In the genomic region with DNA sequence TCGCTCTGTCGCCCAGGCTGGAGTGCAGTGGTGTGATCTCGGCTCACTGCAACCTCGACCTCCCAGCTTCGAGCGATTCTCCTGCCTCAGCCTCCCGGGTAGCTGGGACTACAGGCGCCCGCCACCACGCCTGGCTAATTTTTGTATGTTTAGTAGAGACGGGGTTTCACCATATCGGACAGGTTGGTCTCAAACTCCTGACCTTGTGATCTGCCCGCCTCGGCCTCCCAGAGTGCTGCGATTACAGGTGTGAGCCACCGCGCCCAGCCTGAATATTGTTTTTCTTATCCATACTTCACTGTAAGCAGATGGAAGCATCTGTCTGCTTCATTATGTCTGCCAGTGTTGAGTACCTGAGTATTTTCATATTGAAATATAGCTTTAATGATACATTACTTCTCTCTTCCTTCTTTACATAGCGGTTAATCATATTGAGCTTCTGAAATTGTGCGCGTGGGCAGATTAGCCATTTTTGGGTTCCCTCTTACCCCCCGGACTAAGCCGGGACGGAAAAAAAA, we compare ENCODE assay signal across 8 cellular contexts. TPM values are rescaled to one million over a fixed set of nuclear protein-coding genes. Genes with fewer than 3 reads are reported as not detected.
A peak's percentile ranks its signal among the peaks of the same experiment; 100 is the strongest.
DNase-seq lines count a peak whose midpoint lies in the region; ATAC-seq and TF ChIP-seq lines count a peak whose summit lies in the region.
"Not testable (repeated sequence)": the region's sequence is repeated elsewhere in the genome, so short reads cannot be mapped to it uniquely, and the experiment has no call there.

No MANE protein-coding gene starts in this region.

- not testable (repeated sequence) for DNase-seq in GM12865 (ENCODE audit: low read depth); activated B cell treated with CpG ODN at 0.5 μM for 24 hours; body of pancreas; fibroblast of pulmonary artery (ENCODE audit: low read depth); lung (ENCODE audit: low spot score); vagina (ENCODE audit: extremely low spot score in 2 of 2)

- H3K27me3 Mint-ChIP-seq in activated B cell treated with CpG ODN at 0.5 μM for 24 hours = not testable (repeated sequence)

- ATAC-seq in activated B cell treated with CpG ODN at 0.5 μM for 24 hours (ENCODE audit: low read depth); body of pancreas; lung (ENCODE audit: insufficient read depth, low FRiP score): not testable (repeated sequence)

- H3K27me3 ChIP-seq in Loucy (ENCODE audit: insufficient read depth, low read length, poor library complexity, severe bottlenecking); body of pancreas; lung (ENCODE audit: control insufficient read depth, insufficient read depth); rectal smooth muscle tissue (ENCODE audit: control insufficient read depth, insufficient read depth, low read length); vagina: not testable (repeated sequence)

- not testable (repeated sequence) for H3K36me3 ChIP-seq in Loucy (ENCODE audit: insufficient read depth, low read length); body of pancreas (replicated peaks in 1 of 2; ENCODE audit: insufficient read depth in 1 of 2, low read depth in 2 of 2); lung (ENCODE audit: control insufficient read depth in 2 of 2, insufficient read depth in 2 of 2, low read length in 2 of 2); rectal smooth muscle tissue (ENCODE audit: control insufficient read depth, insufficient read depth, low read length); vagina

- H3K4me1 Mint-ChIP-seq in activated B cell treated with CpG ODN at 0.5 μM for 24 hours = peaks cover 22% of the 10 kb centered on the region

- intact Hi-C loops in activated B cell treated with CpG ODN at 0.5 μM for 24 hours (cut with micrococcal nuclease) (loop anchor here (1.0 to 10.0 kb wide), 4 partner anchors 304 to 1594 kb away; partner anchors contain the start of genes SMPD3, ST3GAL2, VPS4A and ZFP90), body of pancreas (cut with DNase I) (loop anchor here (10.0 kb wide), 1 partner anchor 282 kb away; no protein-coding TSS in a partner anchor), vagina (cut with DNase I) (loop anchor here (10.0 kb wide), 1 partner anchor 318 kb away; no protein-coding TSS in a partner anchor)

- H3K79me2 ChIP-seq in Loucy (ENCODE audit: insufficient read depth, low read length) = not testable (repeated sequence)

- not testable (repeated sequence) for H3K4me1 ChIP-seq in Loucy (ENCODE audit: insufficient read depth, low read length, poor library complexity, severe bottlenecking); body of pancreas; lung (ENCODE audit: control insufficient read depth in 2 of 2, insufficient read depth in 2 of 2, low read length in 2 of 2); rectal smooth muscle tissue (ENCODE audit: control insufficient read depth, insufficient read depth, low read length); vagina

- H3K9me3 ChIP-seq in Loucy (ENCODE audit: insufficient read depth, low read depth, low read length); body of pancreas; lung (ENCODE audit: control insufficient read depth in 2 of 2, insufficient read depth in 1 of 2, low read length in 1 of 2); vagina: not testable (repeated sequence)

- H3K27ac ChIP-seq in body of pancreas (peak overlapping the region in 3 of 4 donors; percentile 43 to 77 (median 71)), lung (ENCODE audit: low read depth in 1 of 2, low read length in 1 of 2) (peak overlapping the region; percentile 91 to 95), rectal smooth muscle tissue (ENCODE audit: low read depth, low read length) (peak overlapping the region; percentile 73), vagina (peak overlapping the region; percentile 73)

- not testable (repeated sequence) for H3K9me2 ChIP-seq in Loucy (replicated peaks; ENCODE audit: low read depth, low read length)

- H3K27ac Mint-ChIP-seq in activated B cell treated with CpG ODN at 0.5 μM for 24 hours = peak overlapping the region; percentile 91

- peak overlapping the region; percentile 77 for H3K9ac ChIP-seq in Loucy (ENCODE audit: low read depth, low read length, poor library complexity, severe bottlenecking)
- peak overlapping the region; percentile 40 for H3K9ac ChIP-seq in rectal smooth muscle tissue (ENCODE audit: low read length)

- peak overlapping the region; percentile 65 for H3K4me3 ChIP-seq in GM12865 (ENCODE audit: low read depth, low read length)
- H3K4me3 ChIP-seq in Loucy (ENCODE audit: low read length, poor library complexity, severe bottlenecking) = peak overlapping the region; percentile 77
- peak overlapping the region; percentile 67 to 81 for H3K4me3 ChIP-seq in body of pancreas
- H3K4me3 ChIP-seq in fibroblast of pulmonary artery (replicated peaks; ENCODE audit: low read depth, low read length) = peak overlapping the region; percentile 91
- peak overlapping the region; percentile 92 for H3K4me3 ChIP-seq in lung
- H3K4me3 ChIP-seq in rectal smooth muscle tissue (ENCODE audit: low read length) = peak overlapping the region; percentile 98
- peak overlapping the region; percentile 74 to 79 for H3K4me3 ChIP-seq in vagina

- not testable (repeated sequence) for H3K36me3 Mint-ChIP-seq in activated B cell treated with CpG ODN at 0.5 μM for 24 hours (ENCODE audit: low read depth)

- H3F3A ChIP-seq in Loucy (ENCODE audit: low read depth) = not testable (repeated sequence)

- not testable (repeated sequence) for H3K9me3 Mint-ChIP-seq in activated B cell treated with CpG ODN at 0.5 μM for 24 hours

- POLR2A ChIA-PET in activated B cell treated with CpG ODN at 0.5 μM for 24 hours (lab: Charles Lee) = interaction anchor here (0.6 to 2.3 kb wide), 11 partner anchors 9 to 1454 kb away, joined by 3 to 8 read pairs (median 4); partner anchors contain the start of gene SNTB2

- TF ChIP-seq POLR2A in body of pancreas (IDR thresholded peaks at IDR 0.05); vagina (IDR thresholded peaks at IDR 0.05): not testable (repeated sequence)

- peak overlapping the region; percentile 76 for H3K4me2 ChIP-seq in Loucy (ENCODE audit: low read depth, low read length, poor library complexity, severe bottlenecking)

- WGBS in body of pancreas, 2 donors = 43 to 48% methylated on average over 23 of the region's 23 CpGs
- 55 to 56% methylated on average over 23 of the region's 23 CpGs for WGBS in lung, 2 donors

- H4K20me1 ChIP-seq in Loucy (ENCODE audit: insufficient read depth, low read length, poor library complexity, severe bottlenecking) = not testable (repeated sequence)

- TF ChIP-seq CTCF in GM12865 (IDR thresholded peaks at IDR 0.05; ENCODE audit: insufficient read depth, low read depth, low read length, missing control alignments); Loucy (conservative IDR thresholded peaks at IDR 0.05; ENCODE audit: low read length); activated B cell treated with CpG ODN at 0.5 μM for 24 hours (IDR thresholded peaks at IDR 0.05); body of pancreas (IDR thresholded peaks at IDR 0.05); fibroblast of pulmonary artery (IDR thresholded peaks at IDR 0.05; ENCODE audit: low read length, missing control alignments); lung (IDR thresholded peaks at IDR 0.05; ENCODE audit: control extremely low read depth, extremely low read depth); vagina (IDR thresholded peaks at IDR 0.05): not testable (repeated sequence)

- peak overlapping the region; percentile 92 for H2AFZ ChIP-seq in Loucy (ENCODE audit: low read length)

- H3K4me3 Mint-ChIP-seq in activated B cell treated with CpG ODN at 0.5 μM for 24 hours = peak overlapping the region; percentile 93

- CTCF ChIA-PET in activated B cell treated with CpG ODN at 0.5 μM for 24 hours (lab: Charles Lee) = interaction anchor here (1.1 to 1.6 kb wide), 2 partner anchors 43 to 322 kb away, joined by 3 to 4 read pairs; no protein-coding TSS in a partner anchor

RNA-seq across cellular contexts. Expression of gene TANGO6, which starts 0.3 kb away (rescaled TPM):
- total RNA-seq in activated B cell treated with CpG ODN at 0.5 μM for 24 hours (32.1 and 39.4 TPM in 2 replicates), body of pancreas (10 to 100 TPM in 1 of 2 donors, 1 to 10 TPM in 1; 9.6 to 22.7 TPM), lung (10 to 100 TPM; 17.7 to 19.3 TPM), vagina (21.9 TPM)
- 1 to 10 TPM; 2.3 to 6.2 TPM for polyA plus RNA-seq in lung
